ENCODE assay signal across 15 cellular contexts in genomic region chr4:84224522-84224921, GRCh38.
"Had no signal": no experiment of that assay in that cellular context is flagged by ENCODE, and none has a peak within 500 bp of the region (broad histone marks: within the 10 kb centered on the region; RNA-seq: fewer than 3 reads in every experiment).

No MANE protein-coding gene starts in this region.

- ATAC-seq: foreskin keratinocyte; left lung; natural killer cell; sciatic nerve; stimulated activated naive B cell treated with anti-CD40 and anti-IgM and Interleukin-4, amounts not matched to agents 10 μg/mL and 1 μg/mL and 100 μg/mL, for 72 hours had no signal

- H3K9me3 ChIP-seq: left lung, transverse colon had no signal

- H3K4me1 ChIP-seq: foreskin keratinocyte, left lung, transverse colon had no signal

- H3K27ac ChIP-seq: cardiac muscle cell, foreskin keratinocyte, left lung, transverse colon had no signal

- H3K27me3 ChIP-seq: cardiac muscle cell, left lung, transverse colon had no signal

- H3K4me3 ChIP-seq: cardiac muscle cell, left lung, transverse colon had no signal

- DNase-seq: activated CD4-positive, alpha-beta T cell treated with anti-CD3 and anti-CD28 coated beads for 48 hours; activated naive CD4-positive, alpha-beta T cell treated with anti-CD3 and anti-CD28 coated beads for 36 hours; foreskin keratinocyte; head of caudate nucleus; left lung; natural killer cell; occipital lobe; stimulated activated CD4-positive, alpha-beta T cell treated with anti-CD3 and anti-CD28 coated beads, Interleukin-2, amount 100 ng/mL, for 24 hours; stimulated activated naive B cell treated with anti-CD40 and anti-IgM and Interleukin-4, amounts not matched to agents 10 μg/mL and 1 μg/mL and 100 μg/mL, for 72 hours; substantia nigra; transverse colon had no signal

- H3K27me3 Mint-ChIP-seq: memory B cell; progenitor cell of endocrine pancreas; stimulated activated naive B cell treated with anti-CD40 and anti-IgM and Interleukin-4, amounts not matched to agents 10 μg/mL and 1 μg/mL and 100 μg/mL, for 72 hours had no signal

- H3K9me3 Mint-ChIP-seq: activated naive CD4-positive, alpha-beta T cell treated with anti-CD3 and anti-CD28 coated beads for 36 hours had no signal

- H3K27ac Mint-ChIP-seq: activated naive CD4-positive, alpha-beta T cell treated with anti-CD3 and anti-CD28 coated beads for 36 hours; memory B cell; natural killer cell; progenitor cell of endocrine pancreas; stimulated activated naive B cell treated with anti-CD40 and anti-IgM and Interleukin-4, amounts not matched to agents 10 μg/mL and 1 μg/mL and 100 μg/mL, for 72 hours had no signal

- H3K36me3 Mint-ChIP-seq: memory B cell; natural killer cell; stimulated activated naive B cell treated with anti-CD40 and anti-IgM and Interleukin-4, amounts not matched to agents 10 μg/mL and 1 μg/mL and 100 μg/mL, for 72 hours had no signal

- H3K36me3 ChIP-seq: cardiac muscle cell, left lung, transverse colon had no signal

- H3K4me1 Mint-ChIP-seq: memory B cell; natural killer cell; stimulated activated naive B cell treated with anti-CD40 and anti-IgM and Interleukin-4, amounts not matched to agents 10 μg/mL and 1 μg/mL and 100 μg/mL, for 72 hours had no signal

- H3K4me3 Mint-ChIP-seq: activated naive CD4-positive, alpha-beta T cell treated with anti-CD3 and anti-CD28 coated beads for 36 hours; memory B cell; natural killer cell; stimulated activated naive B cell treated with anti-CD40 and anti-IgM and Interleukin-4, amounts not matched to agents 10 μg/mL and 1 μg/mL and 100 μg/mL, for 72 hours had no signal
